Comparison of ENCODE assay signal across 1 cellular context in the genomic region with DNA sequence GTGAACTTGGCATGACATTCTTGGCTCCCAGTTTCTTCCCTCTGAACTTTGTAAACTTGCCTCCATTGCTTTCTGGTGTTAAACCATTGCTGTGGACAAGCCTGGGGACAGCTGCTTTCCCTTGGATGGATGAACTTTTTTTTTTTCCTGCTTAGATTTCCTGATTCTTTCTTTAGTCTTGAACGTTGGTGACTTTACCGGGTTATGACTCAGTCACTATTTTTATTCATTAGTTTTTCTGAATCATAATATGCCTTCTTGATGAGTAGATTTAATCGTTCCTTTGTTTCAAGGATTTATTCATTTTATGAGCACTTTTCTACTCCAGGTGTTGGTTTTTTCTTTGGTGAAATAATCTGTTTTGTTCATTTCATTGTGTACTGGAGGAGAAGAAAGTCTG.
TF ChIP-seq lines count a peak whose summit lies in the region.

No MANE protein-coding gene starts in this region.

TF ChIP-seq in SK-N-SH, 30 proteins besides CTCF, POLR2A, EP300 and RAD21 (continued from another document):
- TF ChIP-seq, protein P1, sequence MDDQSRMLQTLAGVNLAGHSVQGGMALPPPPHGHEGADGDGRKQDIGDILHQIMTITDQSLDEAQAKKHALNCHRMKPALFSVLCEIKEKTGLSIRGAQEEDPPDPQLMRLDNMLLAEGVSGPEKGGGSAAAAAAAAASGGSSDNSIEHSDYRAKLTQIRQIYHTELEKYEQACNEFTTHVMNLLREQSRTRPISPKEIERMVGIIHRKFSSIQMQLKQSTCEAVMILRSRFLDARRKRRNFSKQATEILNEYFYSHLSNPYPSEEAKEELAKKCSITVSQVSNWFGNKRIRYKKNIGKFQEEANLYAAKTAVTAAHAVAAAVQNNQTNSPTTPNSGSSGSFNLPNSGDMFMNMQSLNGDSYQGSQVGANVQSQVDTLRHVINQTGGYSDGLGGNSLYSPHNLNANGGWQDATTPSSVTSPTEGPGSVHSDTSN (IDR thresholded peaks at IDR 0.05) = no peak
